In genomic region chr6:113146878-113147277, GRCh38 we compare ENCODE assay signal across 23 cellular contexts.
"Had no signal": no experiment of that assay in that cellular context is flagged by ENCODE, and none has a peak within 500 bp of the region (broad histone marks: within the 10 kb centered on the region; RNA-seq: fewer than 3 reads in every experiment).

No MANE protein-coding gene starts in this region.

- H3K27me3 ChIP-seq: brain microvascular endothelial cell, colonic mucosa, pancreas, upper lobe of left lung had no signal

- H3K36me3 ChIP-seq: brain microvascular endothelial cell, colonic mucosa, left ventricle myocardium inferior, pancreas, thoracic aorta, upper lobe of left lung, WERI-Rb-1 had no signal

- H3K36me3 Mint-ChIP-seq: activated naive CD4-positive, alpha-beta T cell treated with anti-CD3 and anti-CD28 coated beads, Interleukin-2, amount 10 ng/mL, durations not matched to agents 7 days and 5 days; stimulated activated naive B cell treated with anti-CD40 and anti-IgM and Interleukin-4, amounts not matched to agents 10 μg/mL and 1 μg/mL and 100 μg/mL, for 72 hours had no signal

- H3K4me3 ChIP-seq: colonic mucosa, left ventricle myocardium inferior, pancreas, thoracic aorta, upper lobe of left lung had no signal

- ATAC-seq: activated naive CD8-positive, alpha-beta T cell treated with anti-CD3 and anti-CD28 coated beads, Interleukin-2, amount 50 U/mL, for 24 hours; pancreas; sciatic nerve; stimulated activated naive B cell treated with anti-CD40 and anti-IgM and Interleukin-4, amounts not matched to agents 10 μg/mL and 1 μg/mL and 100 μg/mL, for 72 hours had no signal

- H3K4me3 Mint-ChIP-seq: activated naive CD4-positive, alpha-beta T cell treated with anti-CD3 and anti-CD28 coated beads, Interleukin-2, amount 10 ng/mL, durations not matched to agents 7 days and 5 days; activated naive CD8-positive, alpha-beta T cell treated with anti-CD3 and anti-CD28 coated beads, Interleukin-2, amount 50 U/mL, for 24 hours; central memory CD8-positive, alpha-beta T cell; stimulated activated naive B cell treated with anti-CD40 and anti-IgM and Interleukin-4, amounts not matched to agents 10 μg/mL and 1 μg/mL and 100 μg/mL, for 72 hours had no signal

- H3K9me3 ChIP-seq: colonic mucosa, pancreas, thoracic aorta, upper lobe of left lung had no signal

- DNase-seq: activated CD4-positive, alpha-beta T cell treated with anti-CD3 and anti-CD28 coated beads for 1 hour; activated CD8-positive, alpha-beta memory T cell treated with anti-CD3 and anti-CD28 coated beads for 24 hours; activated CD8-positive, alpha-beta memory T cell treated with anti-CD3 and anti-CD28 coated beads, Interleukin-2, amount 50 U/mL, for 48 hours; activated effector memory CD4-positive, alpha-beta T cell treated with Interleukin-2 at 50 U/mL for 16 hours; activated naive CD4-positive, alpha-beta T cell treated with anti-CD3 and anti-CD28 coated beads, Interleukin-2, amount 10 ng/mL, durations not matched to agents 7 days and 5 days; activated naive CD8-positive, alpha-beta T cell treated with anti-CD3 and anti-CD28 coated beads, Interleukin-2, amount 50 U/mL, for 24 hours; activated T-cell treated with anti-CD3 and anti-CD28 coated beads, Interleukin-2, amount 50 U/mL, for 48 hours; anterior cingulate cortex; brain microvascular endothelial cell; colonic mucosa; head of caudate nucleus; kidney; left ventricle myocardium inferior; mammary epithelial cell; midbrain; pancreas; stimulated activated naive B cell treated with anti-CD40 and anti-IgM and Interleukin-4, amounts not matched to agents 10 μg/mL and 1 μg/mL and 100 μg/mL, for 72 hours; T1000; upper lobe of left lung; WERI-Rb-1 had no signal

- H3K27ac Mint-ChIP-seq: activated naive CD4-positive, alpha-beta T cell treated with anti-CD3 and anti-CD28 coated beads, Interleukin-2, amount 10 ng/mL, durations not matched to agents 7 days and 5 days; activated naive CD8-positive, alpha-beta T cell treated with anti-CD3 and anti-CD28 coated beads, Interleukin-2, amount 50 U/mL, for 24 hours; stimulated activated naive B cell treated with anti-CD40 and anti-IgM and Interleukin-4, amounts not matched to agents 10 μg/mL and 1 μg/mL and 100 μg/mL, for 72 hours had no signal

- H3K4me1 ChIP-seq: colonic mucosa, left ventricle myocardium inferior, pancreas, upper lobe of left lung had no signal

- H3K27ac ChIP-seq: brain microvascular endothelial cell, colonic mucosa, left ventricle myocardium inferior, pancreas, thoracic aorta, upper lobe of left lung, WERI-Rb-1 had no signal

- H3K27me3 Mint-ChIP-seq: activated naive CD4-positive, alpha-beta T cell treated with anti-CD3 and anti-CD28 coated beads, Interleukin-2, amount 10 ng/mL, durations not matched to agents 7 days and 5 days; activated naive CD8-positive, alpha-beta T cell treated with anti-CD3 and anti-CD28 coated beads, Interleukin-2, amount 50 U/mL, for 24 hours; central memory CD8-positive, alpha-beta T cell had no signal

- H3K9me3 Mint-ChIP-seq: activated naive CD4-positive, alpha-beta T cell treated with anti-CD3 and anti-CD28 coated beads, Interleukin-2, amount 10 ng/mL, durations not matched to agents 7 days and 5 days; activated naive CD8-positive, alpha-beta T cell treated with anti-CD3 and anti-CD28 coated beads, Interleukin-2, amount 50 U/mL, for 24 hours had no signal

- H3K4me1 Mint-ChIP-seq: activated naive CD4-positive, alpha-beta T cell treated with anti-CD3 and anti-CD28 coated beads, Interleukin-2, amount 10 ng/mL, durations not matched to agents 7 days and 5 days; activated naive CD8-positive, alpha-beta T cell treated with anti-CD3 and anti-CD28 coated beads, Interleukin-2, amount 50 U/mL, for 24 hours; central memory CD8-positive, alpha-beta T cell; stimulated activated naive B cell treated with anti-CD40 and anti-IgM and Interleukin-4, amounts not matched to agents 10 μg/mL and 1 μg/mL and 100 μg/mL, for 72 hours had no signal
